9 cellular contexts compared by ENCODE assay signal in genomic region chr6:11428895-11429294, GRCh38.
DNase-seq lines count a peak whose midpoint lies in the region; ATAC-seq and TF ChIP-seq lines count a peak whose summit lies in the region.
"Had no signal": no experiment of that assay in that cellular context is flagged by ENCODE, and none has a peak within 500 bp of the region (broad histone marks: within the 10 kb centered on the region; RNA-seq: fewer than 3 reads in every experiment).

No MANE protein-coding gene starts in this region.

- H3K4me3 ChIP-seq in breast epithelium (no peak overlapping the region), H7 (ENCODE audit: insufficient read depth, low read depth, low read length) (no peak overlapping the region)

- intact Hi-C loops in Right ventricle myocardium superior (cut with DNase I): no loop called here
- intact Hi-C loops in left cardiac atrium (cut with DNase I): no loop called here
- intact Hi-C loops in breast epithelium (cut with DNase I; ENCODE audit: low total_unique reads): no loop called here
- intact Hi-C loops in activated T-helper 1 cell treated with anti-CD3 and anti-CD28 coated beads, Interleukin-12 subunit alpha, Interleukin-12 subunit beta, Interleukin-2, Interleukin-4 antibody, amounts not matched to agents 30 ng/mL and 10 ng/mL and 1 ng/mL, durations not matched to agents 14 hours and 24 hours and 36 hours (cut with micrococcal nuclease): no loop called here

- H3K27ac Mint-ChIP-seq in activated T-helper 1 cell treated with anti-CD3 and anti-CD28 coated beads, Interleukin-12 subunit alpha, Interleukin-12 subunit beta, Interleukin-2, Interleukin-4 antibody, amounts not matched to agents 30 ng/mL and 10 ng/mL and 1 ng/mL, durations not matched to agents 14 hours and 24 hours and 36 hours: no peak overlapping the region
- H3K27ac Mint-ChIP-seq: activated naive CD4-positive, alpha-beta T cell treated with anti-CD3 and anti-CD28 coated beads, Interleukin-2, amount 50 U/mL, for 24 hours had no signal

- no peak overlapping the region for H3K4me3 Mint-ChIP-seq in activated T-helper 1 cell treated with anti-CD3 and anti-CD28 coated beads, Interleukin-12 subunit alpha, Interleukin-12 subunit beta, Interleukin-2, Interleukin-4 antibody, amounts not matched to agents 30 ng/mL and 10 ng/mL and 1 ng/mL, durations not matched to agents 14 hours and 24 hours and 36 hours
- H3K4me3 Mint-ChIP-seq: activated naive CD4-positive, alpha-beta T cell treated with anti-CD3 and anti-CD28 coated beads, Interleukin-2, amount 50 U/mL, for 24 hours had no signal

- H3K27me3 Mint-ChIP-seq in activated T-helper 1 cell treated with anti-CD3 and anti-CD28 coated beads, Interleukin-12 subunit alpha, Interleukin-12 subunit beta, Interleukin-2, Interleukin-4 antibody, amounts not matched to agents 30 ng/mL and 10 ng/mL and 1 ng/mL, durations not matched to agents 14 hours and 24 hours and 36 hours (ENCODE audit: insufficient read depth): no peaks in the 10 kb centered on the region
- H3K27me3 Mint-ChIP-seq: activated naive CD4-positive, alpha-beta T cell treated with anti-CD3 and anti-CD28 coated beads, Interleukin-2, amount 50 U/mL, for 24 hours had no signal

- peak overlapping the region; percentile 66 to 74 for H3K27ac ChIP-seq in breast epithelium

- H3K9me3 ChIP-seq in breast epithelium: no peaks in the 10 kb centered on the region

- no peak for TF ChIP-seq POLR2A in breast epithelium (IDR thresholded peaks at IDR 0.05)

- no peaks in the 10 kb centered on the region for H3K9me3 Mint-ChIP-seq in activated T-helper 1 cell treated with anti-CD3 and anti-CD28 coated beads, Interleukin-12 subunit alpha, Interleukin-12 subunit beta, Interleukin-2, Interleukin-4 antibody, amounts not matched to agents 30 ng/mL and 10 ng/mL and 1 ng/mL, durations not matched to agents 14 hours and 24 hours and 36 hours
- H3K9me3 Mint-ChIP-seq: activated naive CD4-positive, alpha-beta T cell treated with anti-CD3 and anti-CD28 coated beads, Interleukin-2, amount 50 U/mL, for 24 hours had no signal

- H3K4me1 Mint-ChIP-seq in activated T-helper 1 cell treated with anti-CD3 and anti-CD28 coated beads, Interleukin-12 subunit alpha, Interleukin-12 subunit beta, Interleukin-2, Interleukin-4 antibody, amounts not matched to agents 30 ng/mL and 10 ng/mL and 1 ng/mL, durations not matched to agents 14 hours and 24 hours and 36 hours (ENCODE audit: low read depth): peaks cover 41% of the 10 kb centered on the region

- no peaks in the 10 kb centered on the region for H3K36me3 Mint-ChIP-seq in activated T-helper 1 cell treated with anti-CD3 and anti-CD28 coated beads, Interleukin-12 subunit alpha, Interleukin-12 subunit beta, Interleukin-2, Interleukin-4 antibody, amounts not matched to agents 30 ng/mL and 10 ng/mL and 1 ng/mL, durations not matched to agents 14 hours and 24 hours and 36 hours (ENCODE audit: low read depth)
- H3K36me3 Mint-ChIP-seq: activated naive CD4-positive, alpha-beta T cell treated with anti-CD3 and anti-CD28 coated beads, Interleukin-2, amount 50 U/mL, for 24 hours had no signal

- TF ChIP-seq CTCF in breast epithelium (IDR thresholded peaks at IDR 0.05): no peak

- H3K4me1 ChIP-seq in breast epithelium: no peaks in the 10 kb centered on the region

- H3K27me3 ChIP-seq in breast epithelium (no peaks in the 10 kb centered on the region), H7 (ENCODE audit: control insufficient read depth, insufficient read depth, low read length) (no peaks in the 10 kb centered on the region)

- no peaks in the 10 kb centered on the region for H3K36me3 ChIP-seq in breast epithelium
- H3K36me3 ChIP-seq in H7 (replicated peaks; ENCODE audit: control insufficient read depth, insufficient read depth, low read length): no peaks in the 10 kb centered on the region

- ATAC-seq in Right ventricle myocardium superior (ENCODE audit: poor library complexity) (peak; percentile 32), left cardiac atrium (no peak), HG03558 (IDR thresholded peaks at IDR 0.05; ENCODE audit: extremely low read depth, unreplicated experiment) (peak; percentile 39)

- DNase-seq in Right ventricle myocardium superior: no peak
- no peak for DNase-seq in left cardiac atrium
- no peak for DNase-seq in breast epithelium (ENCODE audit: low spot score in 2 of 2)
- DNase-seq in non-pigmented ciliary epithelial cell (ENCODE audit: low read depth): peak; percentile 83
- no peak for DNase-seq in H7
- DNase-seq in activated T-helper 1 cell treated with anti-CD3 and anti-CD28 coated beads, Interleukin-12 subunit alpha, Interleukin-12 subunit beta, Interleukin-2, Interleukin-4 antibody, amounts not matched to agents 30 ng/mL and 10 ng/mL and 1 ng/mL, durations not matched to agents 14 hours and 24 hours and 36 hours (ENCODE audit: low spot score): no peak
- no peak for DNase-seq in NCI-H524 (lab: John Stamatoyannopoulos, UW)

Comparison
In these comparisons a context has a peak if more than half of its experiments do, and no peak if none do; other contexts are left out.
1. ATAC-seq: peak in Right ventricle myocardium superior (single experiment) and HG03558 (single experiment); none in left cardiac atrium (0 of 2).